1 cellular context compared by ENCODE assay signal in genomic region chr6:166956444-166957086, GRCh38.
TF ChIP-seq lines count a peak whose summit lies in the region.

RNASET2 (minus strand) TSS chr6:166956550; CDS start chr6:166956182, 368 bp downstream.

TF ChIP-seq in HepG2, 621 proteins besides CTCF, POLR2A, EP300 and RAD21 (continued from another document and continues in another):
- TF ChIP-seq ZNF646 (CRISPR knock-in tag; IDR thresholded peaks at IDR 0.05) = no peak
- TF ChIP-seq FOSL1 (CRISPR knock-in tag; IDR thresholded peaks at IDR 0.05; ENCODE audit: borderline replicate concordance) = no peak
- TF ChIP-seq ZNF749 (CRISPR knock-in tag; IDR thresholded peaks at IDR 0.05; ENCODE audit: borderline replicate concordance) = no peak; the same call in 1 of the 2 replicates
- TF ChIP-seq ZNF430 (CRISPR knock-in tag; IDR thresholded peaks at IDR 0.05) = peak; percentile 47
- TF ChIP-seq ZBTB10 (CRISPR knock-in tag; IDR thresholded peaks at IDR 0.05; ENCODE audit: borderline replicate concordance) = no peak
- TF ChIP-seq ZNF614 (CRISPR knock-in tag; IDR thresholded peaks at IDR 0.05; ENCODE audit: borderline replicate concordance) = no peak
- TF ChIP-seq ZNF691 (CRISPR knock-in tag; IDR thresholded peaks at IDR 0.05; ENCODE audit: borderline replicate concordance, low read depth) = peak; percentile 93; the same call in 1 of the 2 replicates
- TF ChIP-seq NR2F1 (CRISPR knock-in tag; IDR thresholded peaks at IDR 0.05) = no peak
- TF ChIP-seq ZBTB8A (CRISPR knock-in tag; IDR thresholded peaks at IDR 0.05; ENCODE audit: borderline replicate concordance, low read depth) = 0 out of 2 replicates have a peak, but pooled peaks have one; percentile 5
- TF ChIP-seq ZBTB2 (CRISPR knock-in tag; IDR thresholded peaks at IDR 0.05; ENCODE audit: low read depth) = 0 out of 2 replicates have a peak, but pooled peaks have one; percentile 49
- peak; percentile 97 for TF ChIP-seq ZNF878 (CRISPR knock-in tag; IDR thresholded peaks at IDR 0.05)
- no peak; the same call in 1 of the 2 replicates for TF ChIP-seq SATB2 (CRISPR knock-in tag; IDR thresholded peaks at IDR 0.05)
- TF ChIP-seq FOXO4 (CRISPR knock-in tag; conservative IDR thresholded peaks at IDR 0.05) = no peak
- TF ChIP-seq ZSCAN20 (CRISPR knock-in tag; IDR thresholded peaks at IDR 0.05; ENCODE audit: borderline replicate concordance) = peak; percentile 49; the same call in 1 of the 2 replicates
- no peak for TF ChIP-seq ZNF557 (CRISPR knock-in tag; IDR thresholded peaks at IDR 0.05)
- TF ChIP-seq SYNCRIP (IDR thresholded peaks at IDR 0.05; ENCODE audit: insufficient read depth, low read depth, low read length) = no peak
- TF ChIP-seq NFAT5 (CRISPR knock-in tag; IDR thresholded peaks at IDR 0.05) = no peak
- no peak for TF ChIP-seq FOXJ3 (CRISPR knock-in tag; IDR thresholded peaks at IDR 0.05; ENCODE audit: borderline replicate concordance)
- peak; percentile 62 for TF ChIP-seq RBM39 (IDR thresholded peaks at IDR 0.05; ENCODE audit: low read depth, low read length, poor library complexity, severe bottlenecking)
- peak; percentile 76; the same call in 1 of the 2 replicates for TF ChIP-seq ZNF44 (CRISPR knock-in tag; IDR thresholded peaks at IDR 0.05)
- no peak for TF ChIP-seq ZMAT3 (CRISPR knock-in tag; conservative IDR thresholded peaks at IDR 0.05)
- peak; percentile 92 for TF ChIP-seq ZFX (CRISPR knock-in tag; IDR thresholded peaks at IDR 0.05; ENCODE audit: low read depth)
- TF ChIP-seq ZNF552 (CRISPR knock-in tag; IDR thresholded peaks at IDR 0.05; ENCODE audit: borderline replicate concordance) = 0 out of 2 replicates have a peak, but pooled peaks have one; percentile 11
- no peak for TF ChIP-seq KDM6A (CRISPR knock-in tag; IDR thresholded peaks at IDR 0.05; ENCODE audit: low read depth)
- no peak for TF ChIP-seq TBP (CRISPR knock-in tag; IDR thresholded peaks at IDR 0.05)
- no peak; the same call in 1 of the 2 replicates for TF ChIP-seq KAT8 (CRISPR knock-in tag; IDR thresholded peaks at IDR 0.05)
- TF ChIP-seq ZNF678 (CRISPR knock-in tag; IDR thresholded peaks at IDR 0.05) = peak; percentile 31
- peak; percentile 87 for TF ChIP-seq ARHGAP35 (CRISPR knock-in tag; IDR thresholded peaks at IDR 0.05; ENCODE audit: borderline replicate concordance)
- no peak for TF ChIP-seq FOXK2 (IDR thresholded peaks at IDR 0.05)
- TF ChIP-seq NCOA5 (CRISPR knock-in tag; IDR thresholded peaks at IDR 0.05) = no peak
- peak; percentile 92 for TF ChIP-seq ZBTB38 (CRISPR knock-in tag; IDR thresholded peaks at IDR 0.05)
- 0 out of 2 replicates have a peak, but pooled peaks have one; percentile 16 for TF ChIP-seq ZNF660 (CRISPR knock-in tag; IDR thresholded peaks at IDR 0.05; ENCODE audit: borderline replicate concordance, low read depth)
- TF ChIP-seq MBNL3 (CRISPR knock-in tag; conservative IDR thresholded peaks at IDR 0.05) = no peak
- peak; percentile 76 for TF ChIP-seq SALL1 (CRISPR knock-in tag; IDR thresholded peaks at IDR 0.05)
- TF ChIP-seq TBX3 (IDR thresholded peaks at IDR 0.05; ENCODE audit: borderline replicate concordance) = no peak
- peak; percentile 72; the same call in 1 of the 2 replicates for TF ChIP-seq ZNF768 (CRISPR knock-in tag; IDR thresholded peaks at IDR 0.05)
- peak; percentile 86 to 95; a peak in 3 of 4 replicates for TF ChIP-seq KLF16 (CRISPR knock-in tag; IDR thresholded peaks at IDR 0.05)
- no peak; the same call in 1 of the 2 replicates for TF ChIP-seq ZNF841 (CRISPR knock-in tag; IDR thresholded peaks at IDR 0.05; ENCODE audit: borderline replicate concordance)
- TF ChIP-seq MLX (CRISPR knock-in tag; IDR thresholded peaks at IDR 0.05) = peak; percentile 4
- no peak for TF ChIP-seq ZBTB49 (CRISPR knock-in tag; IDR thresholded peaks at IDR 0.05; ENCODE audit: borderline replicate concordance)
